ENCODE assay signal across 31 cellular contexts in genomic region chr20:57278457-57278856, GRCh38. TPM values are rescaled to one million over a fixed set of nuclear protein-coding genes. Genes with fewer than 3 reads are reported as not detected.
"Had no signal": no experiment of that assay in that cellular context is flagged by ENCODE, and none has a peak within 500 bp of the region (broad histone marks: within the 10 kb centered on the region; RNA-seq: fewer than 3 reads in every experiment).

No MANE protein-coding gene starts in this region.

- H3K4me1 Mint-ChIP-seq: naive thymus-derived CD4-positive, alpha-beta T cell; stimulated activated memory B cell treated with anti-CD40 and anti-IgM and Interleukin-4, amounts not matched to agents 10 μg/mL and 1 μg/mL and 100 μg/mL, for 72 hours had no signal

- H3K27ac Mint-ChIP-seq: effector memory CD8-positive, alpha-beta T cell; naive thymus-derived CD4-positive, alpha-beta T cell; stimulated activated memory B cell treated with anti-CD40 and anti-IgM and Interleukin-4, amounts not matched to agents 10 μg/mL and 1 μg/mL and 100 μg/mL, for 72 hours had no signal

- H3K36me3 Mint-ChIP-seq: naive thymus-derived CD4-positive, alpha-beta T cell; stimulated activated memory B cell treated with anti-CD40 and anti-IgM and Interleukin-4, amounts not matched to agents 10 μg/mL and 1 μg/mL and 100 μg/mL, for 72 hours had no signal

- H3K4me3 ChIP-seq: esophagus squamous epithelium, left lung, psoas muscle, sigmoid colon, spleen, testis, tibial nerve, upper lobe of left lung had no signal

- H3K9me3 ChIP-seq: esophagus squamous epithelium, left lung, psoas muscle, sigmoid colon, spleen, testis, tibial nerve, upper lobe of left lung had no signal

- H3K9me3 Mint-ChIP-seq: effector memory CD8-positive, alpha-beta T cell; naive thymus-derived CD4-positive, alpha-beta T cell; nephron; stimulated activated memory B cell treated with anti-CD40 and anti-IgM and Interleukin-4, amounts not matched to agents 10 μg/mL and 1 μg/mL and 100 μg/mL, for 72 hours had no signal

- H3K27me3 ChIP-seq: sigmoid colon, testis, tibial nerve, upper lobe of left lung had no signal

- H3K36me3 ChIP-seq: esophagus squamous epithelium, left lung, sigmoid colon, spleen, tibial nerve, upper lobe of left lung had no signal

- H3K4me3 Mint-ChIP-seq: effector memory CD8-positive, alpha-beta T cell; naive thymus-derived CD4-positive, alpha-beta T cell; nephron; stimulated activated memory B cell treated with anti-CD40 and anti-IgM and Interleukin-4, amounts not matched to agents 10 μg/mL and 1 μg/mL and 100 μg/mL, for 72 hours had no signal

- ATAC-seq: effector memory CD8-positive, alpha-beta T cell; left cardiac atrium; left lung; naive thymus-derived CD4-positive, alpha-beta T cell; psoas muscle; right cardiac atrium; stimulated activated memory B cell treated with anti-CD40 and anti-IgM and Interleukin-4, amounts not matched to agents 10 μg/mL and 1 μg/mL and 100 μg/mL, for 72 hours; stimulated activated naive CD8-positive, alpha-beta T cell treated with anti-CD3 and anti-CD28 coated beads, Interleukin-15, Interleukin-2, amounts not matched to agents 100 U/mL and 50 U/mL, for 24 hours had no signal

- DNase-seq: cortex of kidney; effector memory CD8-positive, alpha-beta T cell; erythroblast; esophagus squamous epithelium; left cardiac atrium; left lung; mesenchymal stem cell; midbrain; naive thymus-derived CD4-positive, alpha-beta T cell; nucleus accumbens; psoas muscle; right cardiac atrium; sigmoid colon; spleen; stimulated activated CD4-positive, alpha-beta T cell treated with anti-CD3 and anti-CD28 coated beads, Interleukin-4, amount 100 ng/mL, for 4 hours; stimulated activated naive CD8-positive, alpha-beta T cell treated with anti-CD3 and anti-CD28 coated beads, Interleukin-15, Interleukin-2, amounts not matched to agents 100 U/mL and 50 U/mL, for 24 hours; substantia nigra; testis; upper lobe of left lung had no signal

- H3K27ac ChIP-seq: esophagus squamous epithelium, left lung, psoas muscle, sigmoid colon, spleen, testis, upper lobe of left lung had no signal

- H3K4me1 ChIP-seq: left lung, psoas muscle, spleen, testis, upper lobe of left lung had no signal

RNA-seq across cellular contexts. Expression of gene BMP7, which starts 12.0 kb away (rescaled TPM):
- total RNA-seq: dermis microvascular lymphatic vessel endothelial cell; lung microvascular endothelial cell; naive thymus-derived CD4-positive, alpha-beta T cell; osteocyte; psoas muscle had no signal
- polyA plus RNA-seq: naive thymus-derived CD4-positive, alpha-beta T cell had no signal

RNA-seq across cellular contexts. Expression of gene SPO11, which starts 51.1 kb away (rescaled TPM):
- total RNA-seq: dermis microvascular lymphatic vessel endothelial cell; esophagus squamous epithelium; frontal cortex; kidney epithelial cell; left cardiac atrium; left lung; lower leg skin; lung microvascular endothelial cell; mucosa of gallbladder; naive thymus-derived CD4-positive, alpha-beta T cell; osteocyte; psoas muscle; renal cortical epithelial cell; right cardiac atrium; sigmoid colon; skeletal muscle tissue; spleen; tibial nerve; upper lobe of left lung had no signal
- polyA plus RNA-seq: naive thymus-derived CD4-positive, alpha-beta T cell; psoas muscle; right cardiac atrium; sigmoid colon; spleen had no signal
